22 cellular contexts compared by ENCODE assay signal in the genomic region with DNA sequence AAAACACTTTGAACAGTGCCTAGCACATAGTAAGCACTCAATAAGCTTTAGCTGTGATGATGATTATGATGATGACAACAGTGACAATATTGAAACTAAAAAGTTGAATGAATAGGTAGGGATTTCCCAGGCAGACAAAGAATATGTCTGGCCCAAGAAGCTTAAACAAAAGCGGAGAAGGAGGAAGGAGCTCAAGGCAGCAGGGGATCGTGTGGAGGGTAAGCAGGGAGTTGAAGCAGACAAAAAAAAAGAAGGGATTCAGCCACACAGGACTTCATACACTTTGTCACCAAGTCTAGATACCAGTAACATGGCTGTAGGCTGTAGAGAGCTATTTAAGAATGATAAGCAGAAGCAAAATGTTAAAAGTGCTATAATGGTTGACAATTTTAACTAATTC.
"Had no signal": no experiment of that assay in that cellular context is flagged by ENCODE, and none has a peak within 500 bp of the region (broad histone marks: within the 10 kb centered on the region; RNA-seq: fewer than 3 reads in every experiment).

No MANE protein-coding gene starts in this region.

- H3K4me3 ChIP-seq: coronary artery, esophagus squamous epithelium, gastrocnemius medialis, heart right ventricle, left lung, lower lobe of right lung, mucosa of descending colon had no signal

- H3K27ac Mint-ChIP-seq: effector memory CD8-positive, alpha-beta T cell; endodermal cell; mesothelial cell of epicardium; naive B cell had no signal

- H3K4me1 ChIP-seq: esophagus squamous epithelium, gastrocnemius medialis, heart right ventricle, left lung, lower lobe of right lung had no signal

- H3K27me3 Mint-ChIP-seq: effector memory CD8-positive, alpha-beta T cell; naive B cell had no signal

- H3K27me3 ChIP-seq: esophagus squamous epithelium, gastrocnemius medialis, heart right ventricle, left lung had no signal

- H3K27ac ChIP-seq: coronary artery, epithelial cell of prostate, esophagus squamous epithelium, gastrocnemius medialis, heart right ventricle, left lung, lower lobe of right lung had no signal

- H3K36me3 Mint-ChIP-seq: naive B cell had no signal

- H3K36me3 ChIP-seq: esophagus squamous epithelium, gastrocnemius medialis, heart right ventricle, left lung, lower lobe of right lung had no signal

- H3K9me3 ChIP-seq: esophagus squamous epithelium, gastrocnemius medialis, lower lobe of right lung had no signal

- H3K4me3 Mint-ChIP-seq: effector memory CD8-positive, alpha-beta T cell; endodermal cell; mesothelial cell of epicardium; naive B cell had no signal

- ATAC-seq: effector memory CD8-positive, alpha-beta T cell; gastrocnemius medialis; heart right ventricle; left cardiac atrium; left lung; left ventricle myocardium superior; lower lobe of right lung; mucosa of descending colon had no signal

- DNase-seq: dermis blood vessel endothelial cell; effector CD8-positive, alpha-beta T cell; effector memory CD8-positive, alpha-beta T cell; endodermal cell; erythroblast; esophagus squamous epithelium; foreskin fibroblast; foreskin melanocyte; gastrocnemius medialis; glutamatergic neuron; heart right ventricle; hippocampal formation; left cardiac atrium; left lung; left ventricle myocardium superior; lower lobe of right lung; mesenchymal stem cell; mucosa of descending colon; naive B cell had no signal

- H3K4me1 Mint-ChIP-seq: mesothelial cell of epicardium, naive B cell had no signal
